ENCODE assay signal across 20 cellular contexts in genomic region chr10:36555036-36555435, GRCh38.
DNase-seq lines count a peak whose midpoint lies in the region; ATAC-seq, FAIRE-seq and TF ChIP-seq lines count a peak whose summit lies in the region.
"Had no signal": no experiment of that assay in that cellular context is flagged by ENCODE, and none has a peak within 500 bp of the region (broad histone marks: within the 10 kb centered on the region; RNA-seq: fewer than 3 reads in every experiment).

No MANE protein-coding gene starts in this region.

- H2BK12ac ChIP-seq in H1 (ENCODE audit: low read depth, low read length): no peak overlapping the region

- H3K79me1 ChIP-seq in H1 (ENCODE audit: low read depth, low read length): no peaks in the 10 kb centered on the region

- H3K36me3 ChIP-seq in H1 (ENCODE audit: control insufficient read depth in 2 of 4, insufficient read depth in 4 of 4, low read length in 3 of 4) (no peaks in the 10 kb centered on the region), neural progenitor cell (no peaks in the 10 kb centered on the region), esophagus squamous epithelium (no peaks in the 10 kb centered on the region), aorta (ENCODE audit: control insufficient read depth in 1 of 2, insufficient read depth in 2 of 2, low read length in 1 of 2) (no peaks in the 10 kb centered on the region)
- H3K36me3 ChIP-seq: BLaER1 had no signal

- CTCF ChIA-PET in H1 (lab: Charles Lee; ENCODE audit: partially characterized antibody): interaction anchor here (0.8 kb wide), 1 partner anchor 194 kb away, joined by 3 read pairs; no protein-coding TSS in a partner anchor

- H3K27ac ChIP-seq in H1 (ENCODE audit: low read depth, low read length) (no peak overlapping the region), neural progenitor cell (no peak overlapping the region), esophagus squamous epithelium (no peak overlapping the region), aorta (ENCODE audit: low read depth in 1 of 2, low read length in 2 of 2) (no peak overlapping the region)
- H3K27ac ChIP-seq: BLaER1, RWPE1, SK-N-MC had no signal

- no peaks in the 10 kb centered on the region for H3K23me2 ChIP-seq in H1 (ENCODE audit: low read depth, low read length)

- H3F3A ChIP-seq in neural progenitor cell (ENCODE audit: low read depth): no peaks in the 10 kb centered on the region

- no peaks in the 10 kb centered on the region for H3K9me3 ChIP-seq in H1 (ENCODE audit: insufficient read depth in 2 of 2, low read depth in 1 of 2, low read length in 1 of 2)
- H3K9me3 ChIP-seq in neural progenitor cell (ENCODE audit: low read depth): no peaks in the 10 kb centered on the region
- H3K9me3 ChIP-seq in esophagus squamous epithelium: no peaks in the 10 kb centered on the region
- H3K9me3 ChIP-seq in aorta (ENCODE audit: control insufficient read depth, low read length): no peaks in the 10 kb centered on the region
- H3K9me3 ChIP-seq: BLaER1 had no signal

- no peak overlapping the region for H2BK5ac ChIP-seq in H1 (ENCODE audit: low read depth, low read length)

- no peaks in the 10 kb centered on the region for H3K36me3 Mint-ChIP-seq in neural progenitor cell
- H3K36me3 Mint-ChIP-seq: CD8-positive, alpha-beta memory T cell; IgD-negative memory B cell had no signal

- H3K4me3 ChIP-seq in H1 (ENCODE audit: extremely low read depth in 1 of 4, insufficient read depth in 2 of 4, low read depth in 3 of 4, low read length in 4 of 4) (no peak overlapping the region), neural progenitor cell (no peak overlapping the region), esophagus squamous epithelium (no peak overlapping the region), aorta (ENCODE audit: low read length in 2 of 2) (no peak overlapping the region)
- H3K4me3 ChIP-seq: BLaER1, SK-N-MC had no signal

- H3K4me1 ChIP-seq in H1 (replicated peaks in 1 of 4; ENCODE audit: control insufficient read depth in 3 of 4, insufficient read depth in 4 of 4, low read length in 3 of 4): no peaks in the 10 kb centered on the region
- H3K4me1 ChIP-seq in neural progenitor cell: peaks cover 9% of the 10 kb centered on the region
- no peaks in the 10 kb centered on the region for H3K4me1 ChIP-seq in esophagus squamous epithelium
- H3K4me1 ChIP-seq in aorta (ENCODE audit: control insufficient read depth in 1 of 2, insufficient read depth in 2 of 2, low read length in 2 of 2): no peaks in the 10 kb centered on the region
- H3K4me1 ChIP-seq: BLaER1 had no signal

- no peak overlapping the region for H4K8ac ChIP-seq in H1 (ENCODE audit: extremely low read depth, insufficient read depth, low read length)

- H3K9me3 Mint-ChIP-seq in neural progenitor cell: no peaks in the 10 kb centered on the region

- H4K5ac ChIP-seq in H1 (ENCODE audit: insufficient read length, low read depth, low read length): no peak overlapping the region

- H2BK120ac ChIP-seq in H1 (replicated peaks; ENCODE audit: low read depth, low read length): no peak overlapping the region

- no peak overlapping the region for H4K91ac ChIP-seq in H1 (replicated peaks; ENCODE audit: insufficient read length, low read length)

- no peak overlapping the region for H3K4me3 Mint-ChIP-seq in neural progenitor cell
- H3K4me3 Mint-ChIP-seq: CD8-positive, alpha-beta memory T cell; IgD-negative memory B cell had no signal

- no peak overlapping the region for H2BK20ac ChIP-seq in H1 (ENCODE audit: low read length)

- H3K79me2 ChIP-seq in H1 (ENCODE audit: control insufficient read depth in 1 of 2, insufficient read depth in 2 of 2, low read length in 2 of 2): no peaks in the 10 kb centered on the region
- no peaks in the 10 kb centered on the region for H3K79me2 ChIP-seq in neural progenitor cell (ENCODE audit: low read depth)

- DNase-seq in RPMI7951 (ENCODE audit: low read depth) (peak; percentile 55), H1 (ENCODE audit: low read depth in 1 of 2, low spot score in 2 of 2) (no peak), neural progenitor cell (ENCODE audit: low spot score) (no peak), urothelium cell line (ENCODE audit: low spot score) (peak; percentile 19), esophagus squamous epithelium (lab: John Stamatoyannopoulos, UW) (no peak), aorta (no peak), activated gamma-delta T cell (lab: John Stamatoyannopoulos, UW) (no peak)
- DNase-seq: CD8-positive, alpha-beta memory T cell; DMS153; EL; MV-4-11; NCI-H1436; NCI-H2029 treated with DMSO at 0.1 percent for 48 hours; NCI-H2227 treated with DMSO at 0.1 percent for 48 hours; NCI-H526 had no signal

- WGBS in H1 (ENCODE audit: extremely low coverage in 1 of 2, insufficient coverage in 1 of 2, insufficient read length in 1 of 2, insufficient replicate concordance in 2 of 2, low coverage in 1 of 2, low lambda C conversion rate in 2 of 2, missing lambda C conversion rate in 1 of 2), 2 experiments: 85% methylated on average over 2 of the region's 2 CpGs; no CpG with 5 or more reads in 1 of the 2 experiments
- 57 to 59% methylated on average over 2 of the region's 2 CpGs for WGBS in esophagus squamous epithelium, 2 donors
- WGBS in aorta, 2 donors: 89 to 93% methylated on average over 2 of the region's 2 CpGs

- no peak overlapping the region for H3K18ac ChIP-seq in H1 (ENCODE audit: extremely low read depth, low read length)

- H3K4ac ChIP-seq in H1 (replicated peaks; ENCODE audit: insufficient read length, low read depth, low read length): no peak overlapping the region

- H3K56ac ChIP-seq in H1 (replicated peaks; ENCODE audit: insufficient read length, low read depth, low read length): no peak overlapping the region

- no peak overlapping the region for H2BK15ac ChIP-seq in H1 (ENCODE audit: low read length)

- H3K27me3 ChIP-seq in H1 (replicated peaks in 1 of 4; ENCODE audit: control insufficient read depth in 3 of 4, extremely low read depth in 1 of 4, insufficient read depth in 3 of 4, low read length in 3 of 4): no peaks in the 10 kb centered on the region
- H3K27me3 ChIP-seq in neural progenitor cell: no peaks in the 10 kb centered on the region
- H3K27me3 ChIP-seq in esophagus squamous epithelium: no peaks in the 10 kb centered on the region
- H3K27me3 ChIP-seq in aorta (ENCODE audit: control insufficient read depth in 1 of 2, insufficient read depth in 2 of 2, low read length in 1 of 2): no peaks in the 10 kb centered on the region
- H3K27me3 ChIP-seq: BLaER1 had no signal

- H3K14ac ChIP-seq in H1 (ENCODE audit: insufficient read length): no peak overlapping the region

- no peaks in the 10 kb centered on the region for H3K4me1 Mint-ChIP-seq in neural progenitor cell
- H3K4me1 Mint-ChIP-seq: CD8-positive, alpha-beta memory T cell; IgD-negative memory B cell had no signal

- FAIRE-seq in H1 (lab: Jason Lieb, UNC) (no peak), urothelium cell line (lab: Jason Lieb, UNC) (no peak)

- intact Hi-C loops in esophagus squamous epithelium (cut with DNase I) (no loop called here), aorta (cut with DNase I) (no loop called here)

- H2AFZ ChIP-seq in H1 (ENCODE audit: low read length): peak overlapping the region; percentile 40; the same call in 1 of the 2 replicates
- peak overlapping the region; percentile 65 for H2AFZ ChIP-seq in neural progenitor cell (replicated peaks)

- H4K20me1 ChIP-seq in H1 (replicated peaks in 1 of 2; ENCODE audit: control insufficient read depth in 1 of 2, insufficient read depth in 2 of 2, low read length in 2 of 2) (no peaks in the 10 kb centered on the region), neural progenitor cell (ENCODE audit: low read depth) (no peaks in the 10 kb centered on the region)
- H4K20me1 ChIP-seq: BLaER1 had no signal

- TF ChIP-seq EP300 in H1 (IDR thresholded peaks at IDR 0.05; ENCODE audit: borderline replicate concordance in 1 of 2, low read depth in 2 of 2, low read length in 2 of 2): no peak

- no peak overlapping the region for H3K9ac ChIP-seq in H1 (replicated peaks in 1 of 4; ENCODE audit: extremely low read depth in 1 of 4, low read depth in 3 of 4, low read length in 3 of 4)
- no peak overlapping the region for H3K9ac ChIP-seq in neural progenitor cell
- H3K9ac ChIP-seq: BLaER1 had no signal

- no peak overlapping the region for H2AK5ac ChIP-seq in H1 (ENCODE audit: low read depth, low read length)

- H3K27me3 Mint-ChIP-seq in neural progenitor cell (ENCODE audit: insufficient read depth, low read depth): peaks cover 2% of the 10 kb centered on the region
- H3K27me3 Mint-ChIP-seq: CD8-positive, alpha-beta memory T cell; IgD-negative memory B cell had no signal

- TF ChIP-seq CTCF in H1 (IDR thresholded peaks at IDR 0.05; ENCODE audit: control extremely low read depth in 1 of 3, insufficient read depth in 1 of 3, low read depth in 1 of 3, low read length in 3 of 3) (no peak), neural progenitor cell (IDR thresholded peaks at IDR 0.05) (no peak), esophagus squamous epithelium (IDR thresholded peaks at IDR 0.05) (no peak)

- no peak overlapping the region for H3K27ac Mint-ChIP-seq in neural progenitor cell
- H3K27ac Mint-ChIP-seq: CD8-positive, alpha-beta memory T cell; IgD-negative memory B cell had no signal

- POLR2A ChIA-PET in H1 (lab: Charles Lee; ENCODE audit: partially characterized antibody): no interaction called here

- no peak for TF ChIP-seq POLR2A in H1 (IDR thresholded peaks at IDR 0.05; ENCODE audit: control extremely low read depth in 1 of 2, low read depth in 2 of 2, low read length in 2 of 2)
- no peak for TF ChIP-seq POLR2A in esophagus squamous epithelium (IDR thresholded peaks at IDR 0.05)

- H3K4me2 ChIP-seq in H1 (ENCODE audit: insufficient read depth in 1 of 2, low read depth in 2 of 2, low read length in 2 of 2) (no peak overlapping the region), neural progenitor cell (no peak overlapping the region)
- H3K4me2 ChIP-seq: BLaER1 had no signal

- no peak overlapping the region for H3K23ac ChIP-seq in H1 (ENCODE audit: insufficient read length)

- TF ChIP-seq RAD21 in H1 (IDR thresholded peaks at IDR 0.05 in 1 of 2, conservative IDR thresholded peaks at IDR 0.05 in 1 of 2; ENCODE audit: low read depth in 2 of 2, low read length in 2 of 2): no peak

- ATAC-seq in aorta (ENCODE audit: low FRiP score): no peak
- ATAC-seq: HCT116 had no signal

TF ChIP-seq in H1, 55 proteins besides CTCF, POLR2A, EP300 and RAD21 (continues in another document):
- TF ChIP-seq TEAD4 (IDR thresholded peaks at IDR 0.05; ENCODE audit: low read depth, low read length): no peak
- no peak for TF ChIP-seq RXRA (IDR thresholded peaks at IDR 0.05; ENCODE audit: insufficient read depth, low read depth, low read length)
- no peak for TF ChIP-seq POU5F1 (IDR thresholded peaks at IDR 0.05; ENCODE audit: low read depth, low read length)
- TF ChIP-seq SIN3A (conservative IDR thresholded peaks at IDR 0.05 in 1 of 2, IDR thresholded peaks at IDR 0.05 in 1 of 2; ENCODE audit: low read depth in 1 of 2, low read length in 2 of 2): no peak
- TF ChIP-seq NRF1 (IDR thresholded peaks at IDR 0.05; ENCODE audit: low read depth, low read length): no peak
- TF ChIP-seq, protein P1, sequence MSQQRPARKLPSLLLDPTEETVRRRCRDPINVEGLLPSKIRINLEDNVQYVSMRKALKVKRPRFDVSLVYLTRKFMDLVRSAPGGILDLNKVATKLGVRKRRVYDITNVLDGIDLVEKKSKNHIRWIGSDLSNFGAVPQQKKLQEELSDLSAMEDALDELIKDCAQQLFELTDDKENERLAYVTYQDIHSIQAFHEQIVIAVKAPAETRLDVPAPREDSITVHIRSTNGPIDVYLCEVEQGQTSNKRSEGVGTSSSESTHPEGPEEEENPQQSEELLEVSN (IDR thresholded peaks at IDR 0.05): no peak

Comparison
In these comparisons a context has a peak if more than half of its experiments do, and no peak if none do; other contexts are left out.
1. DNase-seq: peak in RPMI7951 (single experiment) and urothelium cell line (single experiment); none in H1 (0 of 2), neural progenitor cell (single experiment), esophagus squamous epithelium (single experiment), aorta (0 of 2) and activated gamma-delta T cell (single experiment).